In genomic region chr16:5604770-5605169, GRCh38 we compare ENCODE assay signal across 12 cellular contexts.
A peak's percentile ranks its signal among the peaks of the same experiment; 100 is the strongest.
DNase-seq lines count a peak whose midpoint lies in the region; ATAC-seq and TF ChIP-seq lines count a peak whose summit lies in the region.
"Had no signal": no experiment of that assay in that cellular context is flagged by ENCODE, and none has a peak within 500 bp of the region (broad histone marks: within the 10 kb centered on the region; RNA-seq: fewer than 3 reads in every experiment).

No MANE protein-coding gene starts in this region.

- ATAC-seq in left lung (peak; percentile 23), WTC11 (no peak), GM21423 (IDR thresholded peaks at IDR 0.05; ENCODE audit: unreplicated experiment) (no peak)
- ATAC-seq: activated T-cell treated with anti-CD3 and anti-CD28 coated beads, Interleukin-2, amount 50 U/mL, for 72 hours; left ventricle myocardium superior had no signal

- H3K4me3 Mint-ChIP-seq in WTC11: no peak overlapping the region
- H3K4me3 Mint-ChIP-seq: activated T-cell treated with anti-CD3 and anti-CD28 coated beads, Interleukin-2, amount 50 U/mL, for 72 hours had no signal

- H3K4me3 ChIP-seq in left lung: no peak overlapping the region
- H3K4me3 ChIP-seq: suprapubic skin had no signal

- peaks cover 36% of the 10 kb centered on the region for H3K9me3 Mint-ChIP-seq in WTC11

- peaks cover 11% of the 10 kb centered on the region for H3K27me3 Mint-ChIP-seq in WTC11 (ENCODE audit: low read depth)

- no peaks in the 10 kb centered on the region for H3K9me3 ChIP-seq in left lung
- H3K9me3 ChIP-seq: suprapubic skin had no signal

- H3K36me3 Mint-ChIP-seq in WTC11: peaks cover 34% of the 10 kb centered on the region

- intact Hi-C loops in left lung (cut with DNase I): no loop called here

- DNase-seq in COLO829 (ENCODE audit: low spot score) (peak; percentile 67), HT-29 (ENCODE audit: low spot score) (peak; percentile 33), RPMI8226 (peak; percentile 69), left lung (no peak), dedifferentiated amniotic fluid mesenchymal stem cell (ENCODE audit: extremely low spot score) (no peak), NCI-H774 (lab: John Stamatoyannopoulos, UW) (no peak), WTC11 (ENCODE audit: low spot score) (no peak)
- DNase-seq: activated T-cell treated with anti-CD3 and anti-CD28 coated beads, Interleukin-2, amount 50 U/mL, for 72 hours; IMR-90; left ventricle myocardium superior had no signal

- no peak overlapping the region for H3K27ac Mint-ChIP-seq in WTC11
- H3K27ac Mint-ChIP-seq: activated T-cell treated with anti-CD3 and anti-CD28 coated beads, Interleukin-2, amount 50 U/mL, for 72 hours had no signal

- H3K4me1 Mint-ChIP-seq in WTC11: no peaks in the 10 kb centered on the region

- no peaks in the 10 kb centered on the region for H3K4me1 ChIP-seq in left lung
- H3K4me1 ChIP-seq: suprapubic skin had no signal

- no peaks in the 10 kb centered on the region for H3K27me3 ChIP-seq in left lung
- H3K27me3 ChIP-seq: suprapubic skin had no signal

- H3K36me3 ChIP-seq in left lung: no peaks in the 10 kb centered on the region
- H3K36me3 ChIP-seq: suprapubic skin had no signal

- POLR2A ChIA-PET in WTC11 (lab: Charles Lee): no interaction called here

- TF ChIP-seq CTCF in left lung (IDR thresholded peaks at IDR 0.05): no peak
- TF ChIP-seq CTCF in WTC11 (IDR thresholded peaks at IDR 0.05): no peak

- CTCF ChIA-PET in WTC11 (lab: Charles Lee): no interaction called here

- H3K27ac ChIP-seq in left lung: no peak overlapping the region
- H3K27ac ChIP-seq: suprapubic skin had no signal

TF ChIP-seq in WTC11, 78 proteins besides CTCF, POLR2A, EP300 and RAD21:
- TF ChIP-seq USF1 (CRISPR knock-in tag; IDR thresholded peaks at IDR 0.05) (no peak), SOX15 (CRISPR knock-in tag; IDR thresholded peaks at IDR 0.05) (no peak), ATF3 (CRISPR knock-in tag; conservative IDR thresholded peaks at IDR 0.05) (no peak), ERG (CRISPR knock-in tag; IDR thresholded peaks at IDR 0.05) (no peak), HMGXB4 (CRISPR knock-in tag; IDR thresholded peaks at IDR 0.05) (no peak), HMGA2 (CRISPR knock-in tag; IDR thresholded peaks at IDR 0.05) (no peak), MAX (CRISPR knock-in tag; IDR thresholded peaks at IDR 0.05) (no peak)

Comparison
In these comparisons a context has a peak if more than half of its experiments do, and no peak if none do; other contexts are left out.
1. DNase-seq: peak in COLO829 (single experiment), HT-29 (single experiment) and RPMI8226 (single experiment); none in left lung (0 of 2), dedifferentiated amniotic fluid mesenchymal stem cell (single experiment), NCI-H774 (single experiment) and WTC11 (single experiment).